ENCODE assay signal across 8 cellular contexts in genomic region chr5:53560028-53560427, GRCh38. TPM values are rescaled to one million over a fixed set of nuclear protein-coding genes. Genes with fewer than 3 reads are reported as not detected.
DNase-seq lines count a peak whose midpoint lies in the region; ATAC-seq and TF ChIP-seq lines count a peak whose summit lies in the region.

No MANE protein-coding gene starts in this region.

- no peak for TF ChIP-seq CTCF in BJ (IDR thresholded peaks at IDR 0.05; ENCODE audit: insufficient read depth, low read depth, low read length)

- no peaks in the 10 kb centered on the region for H3K9me3 ChIP-seq in mucosa of stomach (ENCODE audit: control insufficient read depth, low read length)

- H3K4me3 ChIP-seq in BJ (ENCODE audit: low read depth, low read length) (peak overlapping the region; percentile 70), mucosa of stomach (ENCODE audit: low read length) (peak overlapping the region; percentile 82)
- H3K4me3 ChIP-seq in Jurkat, Clone E6-1 (ENCODE audit: low read length), result peak overlapping the region; percentile 93

- H3K27me3 ChIP-seq in BJ (ENCODE audit: control insufficient read depth, insufficient read depth, low read length) (no peaks in the 10 kb centered on the region), mucosa of stomach (ENCODE audit: control insufficient read depth, insufficient read depth, low read length) (no peaks in the 10 kb centered on the region)

- peak; percentile 10 for ATAC-seq in GM19455 (IDR thresholded peaks at IDR 0.05; ENCODE audit: unreplicated experiment)

- CTCF ChIA-PET in BJ (lab: Yijun Ruan, JAX), result no interaction called here

- peaks cover 12% of the 10 kb centered on the region for H3K4me1 ChIP-seq in mucosa of stomach (ENCODE audit: control insufficient read depth, insufficient read depth, low read length)

- H3K36me3 ChIP-seq in BJ (ENCODE audit: control insufficient read depth, insufficient read depth, low read length) (no peaks in the 10 kb centered on the region), mucosa of stomach (ENCODE audit: control insufficient read depth, insufficient read depth, low read length) (no peaks in the 10 kb centered on the region)

- peak overlapping the region; percentile 90 for H3K9ac ChIP-seq in mucosa of stomach (ENCODE audit: low read length)

- POLR2A ChIA-PET in BJ (lab: Charles Lee), result no interaction called here

- no peak for DNase-seq in BJ (ENCODE audit: low read depth)
- DNase-seq in Jurkat, Clone E6-1 (ENCODE audit: low read depth, low spot score), result no peak
- peak; percentile 31 for DNase-seq in cerebellum (ENCODE audit: low spot score)
- DNase-seq in central memory CD4-positive, alpha-beta T cell, result no peak
- no peak for DNase-seq in NK-92 treated with Interleukin-12 subunit alpha and Interleukin-12 subunit beta, amount 100 ng/mL, for 24 hours (lab: John Stamatoyannopoulos, UW)
- DNase-seq in NCI-H2171 treated with DMSO at 0.1 percent for 48 hours (lab: John Stamatoyannopoulos, UW), result no peak

RNA-seq across cellular contexts. Expression of gene NDUFS4, which starts 0.4 kb away (rescaled TPM):
- polyA plus RNA-seq in BJ (2011; rRNA removed), result 51.6 and 133 TPM in 2 replicates
- polyA minus RNA-seq in BJ (2011; rRNA and poly(A)+ RNA removed), result 25.2 and 28.1 TPM in 2 replicates
- polyA plus RNA-seq in Jurkat, Clone E6-1 (2012; ENCODE audit: insufficient read depth, insufficient read length), result 146 TPM
- total RNA-seq in cerebellum, result 55.9 TPM
